Comparison of ENCODE assay signal across 8 cellular contexts in genomic region chr10:50604049-50604640, GRCh38. TPM values are rescaled to one million over a fixed set of nuclear protein-coding genes. Genes with fewer than 3 reads are reported as not detected.
DNase-seq lines count a peak whose midpoint lies in the region; ATAC-seq and TF ChIP-seq lines count a peak whose summit lies in the region.

No MANE protein-coding gene starts in this region.

- peaks cover 11% of the 10 kb centered on the region for H3K27me3 Mint-ChIP-seq in glutamatergic neuron (ENCODE audit: unreplicated experiment)

- TF ChIP-seq EP300 in upper lobe of left lung (IDR thresholded peaks at IDR 0.05) = no peak

- peak; percentile 22 for ATAC-seq in Right ventricle myocardium superior (ENCODE audit: poor library complexity)
- no peak for ATAC-seq in Right ventricle myocardium inferior
- peak; percentile 52 for ATAC-seq in HG03066 (IDR thresholded peaks at IDR 0.05; ENCODE audit: low read depth, unreplicated experiment)
- ATAC-seq in upper lobe of left lung (ENCODE audit: low FRiP score in 2 of 2) = peak in 1 of 2 donors; percentile 25

- no peak overlapping the region for H3K4me3 ChIP-seq in upper lobe of left lung

- no peaks in the 10 kb centered on the region for H3K9me3 ChIP-seq in upper lobe of left lung

- H3K9me3 Mint-ChIP-seq in glutamatergic neuron (ENCODE audit: unreplicated experiment) = peaks cover 12% of the 10 kb centered on the region

- intact Hi-C loops in Right ventricle myocardium superior (cut with DNase I) (no loop called here), Right ventricle myocardium inferior (cut with DNase I) (loop anchor here (2.0 kb wide), 1 partner anchor 19 kb away; the partner anchor contains the start of gene SGMS1)

- H3K27me3 ChIP-seq in upper lobe of left lung = no peaks in the 10 kb centered on the region

- peak overlapping the region; percentile 95 for H3K27ac Mint-ChIP-seq in glutamatergic neuron (ENCODE audit: unreplicated experiment)

- H3K4me1 Mint-ChIP-seq in glutamatergic neuron (ENCODE audit: low read depth, unreplicated experiment) = peaks cover 52% of the 10 kb centered on the region

- peak overlapping the region; percentile 59 for H3K4me3 Mint-ChIP-seq in glutamatergic neuron (ENCODE audit: unreplicated experiment)

- no peaks in the 10 kb centered on the region for H3K36me3 Mint-ChIP-seq in glutamatergic neuron (ENCODE audit: unreplicated experiment)

- H3K36me3 ChIP-seq in upper lobe of left lung = no peaks in the 10 kb centered on the region

- H3K27ac ChIP-seq in upper lobe of left lung = peak overlapping the region in 3 of 4 donors; percentile 4 to 73 (median 49)

- peaks cover 59 to 81% (median 70%) of the 10 kb centered on the region in 4 donors for H3K4me1 ChIP-seq in upper lobe of left lung

- no peak for DNase-seq in Right ventricle myocardium superior
- DNase-seq in Right ventricle myocardium inferior (ENCODE audit: missing footprints) = no peak
- peak; percentile 86 for DNase-seq in OCI-M1 (lab: John Stamatoyannopoulos, UW)
- DNase-seq in glutamatergic neuron = no peak
- no peak for DNase-seq in upper lobe of left lung
- DNase-seq in stimulated activated naive CD4-positive, alpha-beta T cell treated with Interleukin-2 at 50 U/mL for 16 hours (lab: John Stamatoyannopoulos, UW) = no peak
- DNase-seq in NK-92 treated with Interleukin-12 subunit alpha and Interleukin-12 subunit beta, amount 100 ng/mL, for 24 hours (lab: John Stamatoyannopoulos, UW) = no peak

- WGBS in upper lobe of left lung, 2 donors = 14% methylated on average over 8 of the region's 8 CpGs

- no peak for TF ChIP-seq CTCF in glutamatergic neuron (IDR thresholded peaks at IDR 0.05; ENCODE audit: partially characterized antibody, unreplicated experiment)
- TF ChIP-seq CTCF in upper lobe of left lung (IDR thresholded peaks at IDR 0.05) = no peak

- TF ChIP-seq POLR2A in upper lobe of left lung (IDR thresholded peaks at IDR 0.05) = no peak

RNA-seq across cellular contexts. Expression of gene SGMS1, which starts 19.6 kb away (rescaled TPM):
- total RNA-seq in Right ventricle myocardium superior (18.3 TPM), Right ventricle myocardium inferior (23.1 TPM), glutamatergic neuron (ENCODE audit: unreplicated experiment) (24.1 TPM), upper lobe of left lung (100 to 1,000 TPM in 4 of 6 donors, 10 to 100 TPM in 2; 66.7 to 230 (median 173) TPM)
